In genomic region chr22:26360169-26360885, GRCh38 we compare ENCODE assay signal across 8 cellular contexts.
DNase-seq lines count a peak whose midpoint lies in the region; ATAC-seq and FAIRE-seq lines count a peak whose summit lies in the region.

No MANE protein-coding gene starts in this region.

- peak; percentile 82 for FAIRE-seq in GM18507 (lab: Jason Lieb, UNC)

- no peak for ATAC-seq in GM21737 (IDR thresholded peaks at IDR 0.05; ENCODE audit: unreplicated experiment)

- DNase-seq in A172 (ENCODE audit: low spot score) (peak; percentile 58), GM18507 (ENCODE audit: extremely low spot score, insufficient read length, low read depth) (peak; percentile 30), NCI-H2196 treated with DMSO at 0.1 percent for 48 hours (lab: John Stamatoyannopoulos, UW; ENCODE audit: unreplicated experiment) (peak; percentile 12), iris pigment epithelial cell (ENCODE audit: low read depth) (peak; percentile 62)
- DNase-seq in activated CD4-positive, CD25-positive, alpha-beta regulatory T cell (lab: John Stamatoyannopoulos, UW), result peak; percentile 9 to 47 (median 14)
- peak; percentile 51 for DNase-seq in central memory CD4-positive, alpha-beta T cell
- peak; percentile 34 to 35 for DNase-seq in stimulated activated CD4-positive, alpha-beta T cell treated with anti-CD3 and anti-CD28 coated beads, Interleukin-15, amount 100 ng/mL, for 1 hour (ENCODE audit: low read depth in 1 of 2, low spot score in 1 of 2)

Comparison
In these comparisons a context has a peak if more than half of its experiments do, and no peak if none do; other contexts are left out.
1. DNase-seq: peak in every context shown above with its lines; median percentile 62 in iris pigment epithelial cell; 58 in A172; 51 in central memory CD4-positive, alpha-beta T cell; 34 in stimulated activated CD4-positive, alpha-beta T cell treated with anti-CD3 and anti-CD28 coated beads, Interleukin-15, amount 100 ng/mL, for 1 hour; 30 in GM18507; 14 in activated CD4-positive, CD25-positive, alpha-beta regulatory T cell; 12 in NCI-H2196 treated with DMSO at 0.1 percent for 48 hours.